ENCODE assay signal across 8 cellular contexts in the genomic region with DNA sequence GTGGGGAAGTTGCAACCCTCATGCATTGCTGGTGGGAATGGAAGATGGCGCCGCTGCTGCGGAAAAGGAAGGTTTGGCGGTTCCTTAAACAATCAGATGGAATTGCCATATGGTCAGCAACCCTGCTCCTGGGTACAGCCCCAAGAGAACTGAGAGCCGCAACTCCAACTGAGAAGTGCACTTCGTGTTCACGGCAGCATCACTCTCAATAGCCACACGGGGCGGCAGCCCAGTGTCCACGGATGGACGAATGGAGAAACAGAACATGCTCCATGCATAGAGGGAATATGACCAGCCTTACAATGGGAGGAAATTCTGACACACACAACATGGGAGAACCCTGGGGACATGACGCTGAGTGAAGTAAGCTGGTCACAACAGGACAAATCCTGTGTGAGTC.
"Had no signal": no experiment of that assay in that cellular context is flagged by ENCODE, and none has a peak within 500 bp of the region (broad histone marks: within the 10 kb centered on the region; RNA-seq: fewer than 3 reads in every experiment).

No MANE protein-coding gene starts in this region.

- H3K4me3 ChIP-seq: GM23248 had no signal

- H3K4me2 ChIP-seq: KMS-11 had no signal

- H3K9ac ChIP-seq: GM23248, KMS-11 had no signal

- H2AFZ ChIP-seq: GM23248 had no signal

- FAIRE-seq: HTR-8/SVneo had no signal

- H3K9me3 Mint-ChIP-seq: IgD-negative memory B cell had no signal

- DNase-seq: GM23248, GOT3, H7, HCEC 1CT, KBM-7 had no signal

- H3K4me3 Mint-ChIP-seq: IgD-negative memory B cell had no signal

- H3K27ac ChIP-seq: GM23248, KMS-11 had no signal

- H3K36me3 Mint-ChIP-seq: IgD-negative memory B cell had no signal
